ENCODE assay signal across 8 cellular contexts in genomic region chr1:97919568-97920261, GRCh38. TPM values are rescaled to one million over a fixed set of nuclear protein-coding genes. Genes with fewer than 3 reads are reported as not detected.
A peak's percentile ranks its signal among the peaks of the same experiment; 100 is the strongest.
DNase-seq lines count a peak whose midpoint lies in the region; ATAC-seq and TF ChIP-seq lines count a peak whose summit lies in the region.

No MANE protein-coding gene starts in this region.

- DNase-seq in CD4-positive, alpha-beta T cell: no peak
- DNase-seq in MCF 10A (ENCODE audit: unreplicated experiment) (peak; percentile 52), NCI-H187 (lab: John Stamatoyannopoulos, UW) (no peak), activated gamma-delta T cell (lab: John Stamatoyannopoulos, UW) (no peak), NCI-H1436 (lab: John Stamatoyannopoulos, UW) (no peak)

- H3K9me3 ChIP-seq in CD4-positive, alpha-beta T cell (ENCODE audit: control insufficient read depth, low read length): no peaks in the 10 kb centered on the region
- H3K9me3 ChIP-seq in KOPT-K1 (ENCODE audit: insufficient read depth, low read length, poor library complexity, severe bottlenecking) (no peaks in the 10 kb centered on the region), mononuclear cell (ENCODE audit: low read depth, low read length) (no peaks in the 10 kb centered on the region)

- peak overlapping the region; percentile 99 for H3K4me3 Mint-ChIP-seq in CD4-positive, alpha-beta T cell
- peak overlapping the region; percentile 98 for H3K4me3 Mint-ChIP-seq in MCF 10A (ENCODE audit: unreplicated experiment)

- CTCF ChIA-PET in CD4-positive, alpha-beta T cell (lab: Charles Lee): interaction anchor here (2.0 kb wide), 1 partner anchor 13 kb away, joined by 4 read pairs; no protein-coding TSS in a partner anchor
- CTCF ChIA-PET in MCF 10A (lab: Yijun Ruan, JAX): interaction anchor here (0.6 to 2.4 kb wide), 7 partner anchors 8 to 403 kb away, joined by 3 to 20 read pairs (median 7); no protein-coding TSS in a partner anchor

- H3K9me3 Mint-ChIP-seq in CD4-positive, alpha-beta T cell: no peaks in the 10 kb centered on the region
- H3K9me3 Mint-ChIP-seq in MCF 10A (ENCODE audit: unreplicated experiment): peaks cover 8% of the 10 kb centered on the region

- peak overlapping the region; percentile 95 for H3K4me3 ChIP-seq in mononuclear cell (ENCODE audit: low read length)

- peaks cover 74% of the 10 kb centered on the region for H3K4me1 Mint-ChIP-seq in CD4-positive, alpha-beta T cell (ENCODE audit: low read depth)
- peaks cover 40% of the 10 kb centered on the region for H3K4me1 Mint-ChIP-seq in MCF 10A (ENCODE audit: insufficient read depth, unreplicated experiment)

- ATAC-seq in CD4-positive, alpha-beta T cell (ENCODE audit: poor library complexity): no peak
- no peak for ATAC-seq in GM21381 (IDR thresholded peaks at IDR 0.05; ENCODE audit: unreplicated experiment)

- POLR2A ChIA-PET in CD4-positive, alpha-beta T cell (lab: Charles Lee): interaction anchor here (0.5 to 2.6 kb wide), 13 partner anchors 9 to 549 kb away, joined by 3 to 10 read pairs (median 4); no protein-coding TSS in a partner anchor
- POLR2A ChIA-PET in MCF 10A (lab: Yijun Ruan, JAX): interaction anchor here (0.6 to 8.8 kb wide), 26 partner anchors 12 to 1197 kb away, joined by 3 to 377 read pairs (median 4); no protein-coding TSS in a partner anchor

- no TSS peak for BruUV-seq in MCF 10A (replicated peaks; lab: Mats Ljungman, UMichigan)

- H3K27ac Mint-ChIP-seq in CD4-positive, alpha-beta T cell: peak overlapping the region; percentile 97
- peak overlapping the region; percentile 89 for H3K27ac Mint-ChIP-seq in MCF 10A (ENCODE audit: low read depth, unreplicated experiment)

- no peaks in the 10 kb centered on the region for H3K27me3 ChIP-seq in CD4-positive, alpha-beta T cell (ENCODE audit: control insufficient read depth, insufficient read depth, low read length)
- H3K27me3 ChIP-seq in mononuclear cell (ENCODE audit: insufficient read depth, low read length): no peaks in the 10 kb centered on the region

- H3K36me3 Mint-ChIP-seq in CD4-positive, alpha-beta T cell (ENCODE audit: low read depth): peaks cover 18% of the 10 kb centered on the region
- H3K36me3 Mint-ChIP-seq in MCF 10A (ENCODE audit: insufficient read depth, unreplicated experiment): peaks cover 6% of the 10 kb centered on the region

- H3K27ac ChIP-seq in CD4-positive, alpha-beta T cell (ENCODE audit: low read depth, low read length): peak overlapping the region; percentile 88
- H3K27ac ChIP-seq in KOPT-K1 (ENCODE audit: low read depth, low read length, poor library complexity, severe bottlenecking): peak overlapping the region; percentile 97

- no peak for TF ChIP-seq CTCF in CD4-positive, alpha-beta T cell (IDR thresholded peaks at IDR 0.05)
- no peak for TF ChIP-seq CTCF in MCF 10A (IDR thresholded peaks at IDR 0.05; ENCODE audit: unreplicated experiment)

- H3K36me3 ChIP-seq in KOPT-K1 (ENCODE audit: insufficient read depth, low read length): no peaks in the 10 kb centered on the region

- H3K4me1 ChIP-seq in mononuclear cell (ENCODE audit: insufficient read depth, low read length): peaks cover 32% of the 10 kb centered on the region

- no peaks in the 10 kb centered on the region for H3K27me3 Mint-ChIP-seq in CD4-positive, alpha-beta T cell
- H3K27me3 Mint-ChIP-seq in MCF 10A (ENCODE audit: insufficient read depth, unreplicated experiment): no peaks in the 10 kb centered on the region

- intact Hi-C loops in CD4-positive, alpha-beta T cell (cut with DNase I, micrococcal nuclease): no loop called here
- intact Hi-C loops in MCF 10A (cut with micrococcal nuclease): loop anchor here (1.0 to 5.0 kb wide), 6 partner anchors 15 to 548 kb away; no protein-coding TSS in a partner anchor

RNA-seq across cellular contexts. Expression of gene DPYD, which starts 1.1 kb away (rescaled TPM):
- total RNA-seq in CD4-positive, alpha-beta T cell: 10 to 100 TPM; 34.4 to 35.9 TPM
- total RNA-seq in MCF 10A (2022): 37.4 and 48.2 TPM in 2 replicates
- 103 TPM for total RNA-seq in mononuclear cell
